Comparison of ENCODE assay signal across 1 cellular context in the genomic region with DNA sequence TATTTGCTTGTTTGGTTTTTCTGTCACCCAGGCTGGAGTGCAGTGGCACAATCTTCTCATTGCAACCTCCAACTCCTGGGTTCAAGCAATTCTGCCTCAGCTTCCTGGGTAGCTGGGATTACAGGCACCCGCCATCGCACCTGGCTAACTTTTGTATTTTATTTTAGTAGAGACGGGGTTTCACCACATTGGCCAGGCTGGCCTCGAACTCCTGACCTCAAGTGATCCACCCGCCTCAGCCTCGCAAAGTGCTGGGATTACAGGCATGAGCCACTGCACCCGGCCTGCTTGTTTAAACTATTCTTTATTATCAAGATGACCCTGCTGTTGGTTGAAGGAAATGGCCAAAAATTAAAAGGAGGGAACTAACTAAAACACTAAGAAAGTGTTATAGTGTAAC. TPM values are rescaled to one million over a fixed set of nuclear protein-coding genes. Genes with fewer than 3 reads are reported as not detected.
"Had no signal": no experiment of that assay in that cellular context is flagged by ENCODE, and none has a peak within 500 bp of the region (broad histone marks: within the 10 kb centered on the region; RNA-seq: fewer than 3 reads in every experiment).

No MANE protein-coding gene starts in this region.

RNA-seq across cellular contexts. Expression of gene IGF2BP3, which starts 55.3 kb away (rescaled TPM):
- total RNA-seq: right atrium auricular region had no signal
